Comparison of ENCODE assay signal across 12 cellular contexts in genomic region chr3:179265875-179266274, GRCh38. TPM values are rescaled to one million over a fixed set of nuclear protein-coding genes. Genes with fewer than 3 reads are reported as not detected.
A peak's percentile ranks its signal among the peaks of the same experiment; 100 is the strongest.
DNase-seq lines count a peak whose midpoint lies in the region; ATAC-seq and TF ChIP-seq lines count a peak whose summit lies in the region.
"Had no signal": no experiment of that assay in that cellular context is flagged by ENCODE, and none has a peak within 500 bp of the region (broad histone marks: within the 10 kb centered on the region; RNA-seq: fewer than 3 reads in every experiment).

No MANE protein-coding gene starts in this region.

- peaks cover 0 to 12% (median 6%) of the 10 kb centered on the region in 4 donors for H3K4me1 ChIP-seq in esophagus muscularis mucosa

- TF ChIP-seq EP300 in esophagus muscularis mucosa (IDR thresholded peaks at IDR 0.05): no peak

- DNase-seq in esophagus muscularis mucosa (ENCODE audit: extremely low spot score): peak; percentile 12
- no peak for DNase-seq in GF-D8 (lab: John Stamatoyannopoulos, UW)
- DNase-seq in ureter (ENCODE audit: low spot score): no peak
- no peak for DNase-seq in cerebellar nuclear complex (lab: John Stamatoyannopoulos, UW)
- DNase-seq: DMS 273 treated with DMSO at 0.1 percent for 48 hours, IMR-90, NCI-H2171 treated with DMSO at 0.1 percent for 48 hours, SHP77 treated with DMSO at 0.1 percent for 48 hours had no signal

- WGBS in esophagus muscularis mucosa: 89% methylated on average over 4 of the region's 4 CpGs

- TF ChIP-seq POLR2A in esophagus muscularis mucosa (IDR thresholded peaks at IDR 0.05; ENCODE audit: low read depth): no peak

- no peak overlapping the region for H3K27ac ChIP-seq in esophagus muscularis mucosa (replicated peaks in 1 of 4)

- no peak for TF ChIP-seq CTCF in esophagus muscularis mucosa (IDR thresholded peaks at IDR 0.05)

- ATAC-seq in GM18907 (IDR thresholded peaks at IDR 0.05; ENCODE audit: unreplicated experiment) (peak; percentile 68), GM21619 (IDR thresholded peaks at IDR 0.05; ENCODE audit: unreplicated experiment) (peak; percentile 57), HG03442 (IDR thresholded peaks at IDR 0.05; ENCODE audit: unreplicated experiment) (peak; percentile 71), GM19455 (IDR thresholded peaks at IDR 0.05; ENCODE audit: unreplicated experiment) (no peak)

- H3K36me3 ChIP-seq in esophagus muscularis mucosa: no peaks in the 10 kb centered on the region

- H3K9me3 ChIP-seq in esophagus muscularis mucosa: no peaks in the 10 kb centered on the region

- intact Hi-C loops in esophagus muscularis mucosa (cut with DNase I): no loop called here

- no peak overlapping the region for H3K4me3 ChIP-seq in esophagus muscularis mucosa

- H3K27me3 ChIP-seq in esophagus muscularis mucosa: no peaks in the 10 kb centered on the region

RNA-seq across cellular contexts. Expression of gene KCNMB3, which starts 15.0 kb away (rescaled TPM):
- total RNA-seq in esophagus muscularis mucosa (1 to 10 TPM; 1.3 to 4.1 (median 2.9) TPM), ureter (5.9 TPM)

RNA-seq across cellular contexts. Expression of gene ZNF639, which starts 57.0 kb away (rescaled TPM):
- total RNA-seq in esophagus muscularis mucosa (10 to 100 TPM; 50.0 to 78.2 (median 58.8) TPM), ureter (32.7 TPM)
